In the genomic region with DNA sequence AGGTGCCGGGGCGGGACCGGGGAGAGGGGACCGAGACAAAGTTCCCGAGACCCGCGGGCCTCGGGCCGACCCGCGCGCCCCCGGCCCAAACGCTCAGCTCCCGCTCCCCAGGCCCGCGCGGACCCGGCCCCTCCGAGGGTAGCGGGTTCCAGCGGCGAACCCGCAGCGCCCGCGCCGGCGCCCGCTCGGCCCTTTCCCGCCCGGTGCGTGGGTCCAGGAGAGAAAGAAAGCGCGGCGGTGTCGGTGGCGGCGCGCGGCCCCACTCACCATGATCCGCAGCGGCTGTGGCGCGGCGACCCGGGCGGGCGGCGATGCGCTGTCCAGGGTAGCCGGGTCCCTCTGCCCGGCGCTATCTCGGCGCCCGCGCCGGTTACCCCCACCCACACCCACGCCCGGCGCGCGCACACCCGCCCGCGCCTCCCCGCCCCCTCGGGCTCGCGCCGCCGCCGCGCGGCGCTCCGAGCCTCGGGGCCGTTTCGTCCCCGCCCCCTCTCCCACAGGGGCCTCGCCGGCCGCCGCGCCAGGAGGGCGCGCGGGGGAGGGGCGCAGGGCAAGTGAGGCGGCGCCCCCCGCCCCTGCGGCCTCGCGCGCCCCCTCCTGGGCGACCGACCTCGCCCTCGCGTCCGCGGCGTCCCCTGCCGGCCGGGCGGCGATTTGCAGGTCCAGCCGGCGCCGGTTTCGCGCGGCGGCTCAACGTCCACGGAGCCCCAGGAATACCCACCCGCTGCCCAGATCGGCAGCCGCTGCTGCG, we compare ENCODE assay signal across 8 cellular contexts. TPM values are rescaled to one million over a fixed set of nuclear protein-coding genes. Genes with fewer than 3 reads are reported as not detected.
A peak's percentile ranks its signal among the peaks of the same experiment; 100 is the strongest.
DNase-seq lines count a peak whose midpoint lies in the region; ATAC-seq and TF ChIP-seq lines count a peak whose summit lies in the region.

A gene with protein sequence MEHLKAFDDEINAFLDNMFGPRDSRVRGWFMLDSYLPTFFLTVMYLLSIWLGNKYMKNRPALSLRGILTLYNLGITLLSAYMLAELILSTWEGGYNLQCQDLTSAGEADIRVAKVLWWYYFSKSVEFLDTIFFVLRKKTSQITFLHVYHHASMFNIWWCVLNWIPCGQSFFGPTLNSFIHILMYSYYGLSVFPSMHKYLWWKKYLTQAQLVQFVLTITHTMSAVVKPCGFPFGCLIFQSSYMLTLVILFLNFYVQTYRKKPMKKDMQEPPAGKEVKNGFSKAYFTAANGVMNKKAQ (minus strand): TSS at position 345 of the 751 bp plus-strand sequence. CDS start 75 bp downstream, at position 270.

- TF ChIP-seq RAD21 in liver (IDR thresholded peaks at IDR 0.05): peak in 1 of 2 donors; percentile 34

- TF ChIP-seq POLR2A in testis (IDR thresholded peaks at IDR 0.05): no peak

- DNase-seq in ELF-1 (ENCODE audit: low read depth, low spot score) (peak; percentile 51), HAP-1 (ENCODE audit: low spot score in 2 of 2) (peak; percentile 41 to 78), SJSA1 (ENCODE audit: low read depth in 1 of 2, low spot score in 2 of 2) (peak; percentile 33 to 62), colonic mucosa (no peak), testis (peak; percentile 77)

- no peaks in the 10 kb centered on the region for H3K27me3 ChIP-seq in HAP-1 (ENCODE audit: low read depth)
- 0 out of 2 replicates have a peak, but pooled peaks cover 3% of the 10 kb centered on the region for H3K27me3 ChIP-seq in SJSA1 (replicated peaks)
- H3K27me3 ChIP-seq in colonic mucosa: peaks cover 28% of the 10 kb centered on the region
- no peaks in the 10 kb centered on the region for H3K27me3 ChIP-seq in liver (ENCODE audit: control insufficient read depth in 4 of 4, insufficient read depth in 4 of 4, low read length in 3 of 4)
- no peaks in the 10 kb centered on the region for H3K27me3 ChIP-seq in testis

- H3K9me3 ChIP-seq in HAP-1: peaks cover 6% of the 10 kb centered on the region
- H3K9me3 ChIP-seq in SJSA1 (replicated peaks): peaks cover 5% of the 10 kb centered on the region
- no peaks in the 10 kb centered on the region for H3K9me3 ChIP-seq in colonic mucosa
- no peaks in the 10 kb centered on the region for H3K9me3 ChIP-seq in liver (ENCODE audit: control insufficient read depth in 4 of 4, low read length in 3 of 4)
- H3K9me3 ChIP-seq in testis: no peaks in the 10 kb centered on the region

- H3K4me1 ChIP-seq in HAP-1 (peaks cover 10% of the 10 kb centered on the region), SJSA1 (replicated peaks) (peaks cover 10% of the 10 kb centered on the region), colonic mucosa (no peaks in the 10 kb centered on the region), liver (ENCODE audit: control insufficient read depth in 4 of 4, insufficient read depth in 4 of 4, low read length in 3 of 4) (peaks cover 6 to 23% (median 10%) of the 10 kb centered on the region in 4 donors), testis (peaks cover 3% of the 10 kb centered on the region)

- H3K9ac ChIP-seq in colonic mucosa (ENCODE audit: low read depth in 2 of 2, low read length in 2 of 2) (no peak within 1 kb of the TSS), liver (ENCODE audit: low read depth in 1 of 2, low read length in 2 of 2) (peak within 1 kb of the TSS; percentile 19 to 69)

- ATAC-seq in GM18873 (IDR thresholded peaks at IDR 0.05; ENCODE audit: low FRiP score, unreplicated experiment): no peak
- no peak for ATAC-seq in GM18867 (IDR thresholded peaks at IDR 0.05; ENCODE audit: unreplicated experiment)

- TF ChIP-seq CTCF in colonic mucosa (IDR thresholded peaks at IDR 0.05) (no peak), liver (IDR thresholded peaks at IDR 0.05; ENCODE audit: low read depth, low read length, missing input control) (peak; percentile 95), testis (IDR thresholded peaks at IDR 0.05) (peak; percentile 67 to 98 (median 92))

- 6% methylated on average over 124 of the region's 124 CpGs for WGBS in liver
- 6% methylated on average over 6 of the region's 124 CpGs; no CpG with 5 or more reads in 1 of the 2 donors for WGBS in testis, 2 donors

- intact Hi-C loops in colonic mucosa (cut with DNase I): no loop called here
- intact Hi-C loops in testis (cut with DNase I; ENCODE audit: low total_unique reads): no loop called here

- no peaks in the 10 kb centered on the region for H3K36me3 ChIP-seq in HAP-1 (replicated peaks)
- H3K36me3 ChIP-seq in SJSA1: no peaks in the 10 kb centered on the region
- no peaks in the 10 kb centered on the region for H3K36me3 ChIP-seq in colonic mucosa
- no peaks in the 10 kb centered on the region for H3K36me3 ChIP-seq in liver (ENCODE audit: control insufficient read depth in 4 of 4, insufficient read depth in 3 of 4, low read depth in 1 of 4, low read length in 3 of 4)
- H3K36me3 ChIP-seq in testis (ENCODE audit: low read depth, missing control alignments): no peaks in the 10 kb centered on the region

- in situ Hi-C loops in HAP-1 (cut with MboI; ENCODE audit: low sequenced_read_pairs): no loop called here

- H3K4me3 ChIP-seq in HAP-1 (peak within 1 kb of the TSS; percentile 61), SJSA1 (peak within 1 kb of the TSS; percentile 93), colonic mucosa (peak within 1 kb of the TSS; percentile 26), liver (ENCODE audit: low read depth in 1 of 3, low read length in 3 of 3) (peak within 1 kb of the TSS; percentile 67 to 97 (median 85)), testis (peak within 1 kb of the TSS; percentile 69 to 75)

- H3K27ac ChIP-seq in SJSA1 (no peak within 1 kb of the TSS), colonic mucosa (no peak within 1 kb of the TSS), liver (ENCODE audit: low read depth in 1 of 2, low read length in 2 of 2) (peak within 1 kb of the TSS; percentile 1 to 29), testis (peak within 1 kb of the TSS; percentile 76 to 84)

TF ChIP-seq in liver, 16 proteins besides CTCF, POLR2A, EP300 and RAD21:
- no peak for TF ChIP-seq EGR1 (IDR thresholded peaks at IDR 0.05; ENCODE audit: low read depth in 2 of 2)
- TF ChIP-seq, protein P1, sequence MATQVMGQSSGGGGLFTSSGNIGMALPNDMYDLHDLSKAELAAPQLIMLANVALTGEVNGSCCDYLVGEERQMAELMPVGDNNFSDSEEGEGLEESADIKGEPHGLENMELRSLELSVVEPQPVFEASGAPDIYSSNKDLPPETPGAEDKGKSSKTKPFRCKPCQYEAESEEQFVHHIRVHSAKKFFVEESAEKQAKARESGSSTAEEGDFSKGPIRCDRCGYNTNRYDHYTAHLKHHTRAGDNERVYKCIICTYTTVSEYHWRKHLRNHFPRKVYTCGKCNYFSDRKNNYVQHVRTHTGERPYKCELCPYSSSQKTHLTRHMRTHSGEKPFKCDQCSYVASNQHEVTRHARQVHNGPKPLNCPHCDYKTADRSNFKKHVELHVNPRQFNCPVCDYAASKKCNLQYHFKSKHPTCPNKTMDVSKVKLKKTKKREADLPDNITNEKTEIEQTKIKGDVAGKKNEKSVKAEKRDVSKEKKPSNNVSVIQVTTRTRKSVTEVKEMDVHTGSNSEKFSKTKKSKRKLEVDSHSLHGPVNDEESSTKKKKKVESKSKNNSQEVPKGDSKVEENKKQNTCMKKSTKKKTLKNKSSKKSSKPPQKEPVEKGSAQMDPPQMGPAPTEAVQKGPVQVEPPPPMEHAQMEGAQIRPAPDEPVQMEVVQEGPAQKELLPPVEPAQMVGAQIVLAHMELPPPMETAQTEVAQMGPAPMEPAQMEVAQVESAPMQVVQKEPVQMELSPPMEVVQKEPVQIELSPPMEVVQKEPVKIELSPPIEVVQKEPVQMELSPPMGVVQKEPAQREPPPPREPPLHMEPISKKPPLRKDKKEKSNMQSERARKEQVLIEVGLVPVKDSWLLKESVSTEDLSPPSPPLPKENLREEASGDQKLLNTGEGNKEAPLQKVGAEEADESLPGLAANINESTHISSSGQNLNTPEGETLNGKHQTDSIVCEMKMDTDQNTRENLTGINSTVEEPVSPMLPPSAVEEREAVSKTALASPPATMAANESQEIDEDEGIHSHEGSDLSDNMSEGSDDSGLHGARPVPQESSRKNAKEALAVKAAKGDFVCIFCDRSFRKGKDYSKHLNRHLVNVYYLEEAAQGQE (IDR thresholded peaks at IDR 0.05): peak; percentile 93

RNA-seq across cellular contexts. Expression of the gene that starts here (rescaled TPM):
- total RNA-seq in SJSA1 (2014; rRNA removed; shearing (Covaris generic)): 6.8 and 10.9 TPM in 2 replicates
- under 1 TPM; 0.05 to 0.11 TPM for total RNA-seq in colonic mucosa
- 10 to 100 TPM; 27.8 to 28.5 TPM for total RNA-seq in liver
- polyA plus RNA-seq in liver: 10 to 100 TPM in 1 of 2 donors, 1 to 10 TPM in 1; 7.1 to 16.5 TPM
- 10 to 100 TPM; 25.0 to 30.7 TPM for total RNA-seq in testis
- 26.7 TPM for polyA plus RNA-seq in testis (ENCODE audit: insufficient read depth, low read depth, low replicate concordance)

Comparison
In these comparisons a context has a peak if more than half of its experiments do, and no peak if none do; other contexts are left out.
1. H3K4me3 ChIP-seq: peak in every context shown above with its lines; median percentile 93 in SJSA1; 85 in liver; 72 in testis; 61 in HAP-1; 26 in colonic mucosa.
2. H3K27ac ChIP-seq: peak in liver (2 of 2) and testis (2 of 2); none in SJSA1 (single experiment) and colonic mucosa (single experiment).
3. H3K9ac ChIP-seq: peak in liver (2 of 2); none in colonic mucosa (0 of 2).